1 cellular context compared by ENCODE assay signal in genomic region chr19:48393559-48394330, GRCh38.
A peak's percentile ranks its signal among the peaks of the same experiment; 100 is the strongest.
TF ChIP-seq lines count a peak whose summit lies in the region.

GRIN2D (plus strand) TSS chr19:48393668; CDS start chr19:48398393, 4,725 bp downstream.

TF ChIP-seq in K562, 482 proteins besides CTCF, POLR2A, EP300 and RAD21 (continued from another document):
- no peak for TF ChIP-seq CEBPZ (IDR thresholded peaks at IDR 0.05; ENCODE audit: borderline replicate concordance, low read depth, low read length)
- no peak for TF ChIP-seq PCBP1 (IDR thresholded peaks at IDR 0.05; ENCODE audit: low read depth, low read length, poor library complexity, severe bottlenecking)
- TF ChIP-seq ZNF121 (CRISPR knock-in tag; conservative IDR thresholded peaks at IDR 0.05) = no peak
- TF ChIP-seq SNRNP70 (optimal IDR thresholded peaks at IDR 0.05; ENCODE audit: low read depth, low read length) = no peak
- TF ChIP-seq ZBTB1 (CRISPR knock-in tag; IDR thresholded peaks at IDR 0.05; ENCODE audit: borderline replicate concordance, low read depth) = peak; percentile 55; the same call in 1 of the 2 replicates
- no peak for TF ChIP-seq COPS2 (conservative IDR thresholded peaks at IDR 0.05)
- peak; percentile 14; the same call in 1 of the 2 replicates for TF ChIP-seq GATAD2A (IDR thresholded peaks at IDR 0.05)
- no peak for TF ChIP-seq POLR3A (IDR thresholded peaks at IDR 0.05; ENCODE audit: borderline replicate concordance, extremely low read depth, insufficient read depth, insufficient read length)
- no peak for TF ChIP-seq HMGXB4 (CRISPR knock-in tag; IDR thresholded peaks at IDR 0.05)
- TF ChIP-seq KLF10 (CRISPR knock-in tag; IDR thresholded peaks at IDR 0.05) = no peak
